17 cellular contexts compared by ENCODE assay signal in the genomic region with DNA sequence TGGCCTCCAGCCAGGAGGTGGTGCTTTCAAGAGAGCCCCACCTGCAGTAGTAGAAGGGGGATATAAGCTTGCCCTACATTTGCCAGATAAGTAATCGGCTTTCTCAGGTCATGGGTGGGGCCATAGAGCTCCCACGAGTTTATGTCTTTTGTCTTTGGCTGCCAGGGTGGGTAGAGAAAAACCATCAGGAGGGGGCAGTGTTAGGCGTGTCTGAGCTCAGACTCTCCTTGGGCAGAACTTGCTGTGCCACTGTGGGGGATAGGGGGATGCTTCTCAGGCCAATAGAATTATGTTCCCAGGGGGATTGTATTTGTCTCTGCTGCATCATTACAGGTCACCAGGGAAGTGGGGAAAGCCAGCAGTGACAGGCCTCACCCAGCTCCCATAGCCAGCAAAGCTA. TPM values are rescaled to one million over a fixed set of nuclear protein-coding genes. Genes with fewer than 3 reads are reported as not detected.
A peak's percentile ranks its signal among the peaks of the same experiment; 100 is the strongest.
DNase-seq lines count a peak whose midpoint lies in the region; ATAC-seq and TF ChIP-seq lines count a peak whose summit lies in the region.
"Had no signal": no experiment of that assay in that cellular context is flagged by ENCODE, and none has a peak within 500 bp of the region (broad histone marks: within the 10 kb centered on the region; RNA-seq: fewer than 3 reads in every experiment).

No MANE protein-coding gene starts in this region.

- no peak overlapping the region for H3K27ac ChIP-seq in right cardiac atrium (ENCODE audit: low read length)

- peaks cover 7% of the 10 kb centered on the region for H3K4me1 Mint-ChIP-seq in WTC11
- H3K4me1 Mint-ChIP-seq: B cell had no signal

- H3K36me3 Mint-ChIP-seq in WTC11, result peaks cover 30% of the 10 kb centered on the region

- ATAC-seq in WTC11 (peak; percentile 88), GM18873 (IDR thresholded peaks at IDR 0.05; ENCODE audit: low FRiP score, unreplicated experiment) (no peak), SK-N-SH treated with all-trans-retinoic acid at 6 μM for 48 hours (no peak), right cardiac atrium (no peak)

- no peaks in the 10 kb centered on the region for H3K4me1 ChIP-seq in BE2C
- no peaks in the 10 kb centered on the region for H3K4me1 ChIP-seq in right cardiac atrium (ENCODE audit: control insufficient read depth, insufficient read depth, low read length)

- CTCF ChIA-PET in WTC11 (lab: Charles Lee), result interaction anchor here (0.6 to 1.7 kb wide), 13 partner anchors 12 to 627 kb away, joined by 3 to 15 read pairs (median 4); partner anchors contain the start of gene MRPS33

- intact Hi-C loops in right cardiac atrium (cut with DNase I), result no loop called here

- no peaks in the 10 kb centered on the region for H3K27me3 ChIP-seq in BE2C
- no peaks in the 10 kb centered on the region for H3K27me3 ChIP-seq in right cardiac atrium (ENCODE audit: control insufficient read depth, insufficient read depth)

- in situ Hi-C loops in GM13977 (cut with MboI; ENCODE audit: low pct_unique_long_range_greater_than_20kb, low sequenced_read_pairs, unreplicated experiment), result no loop called here

- H3K27me3 Mint-ChIP-seq in WTC11 (ENCODE audit: low read depth), result peaks cover 17% of the 10 kb centered on the region

- no peak for DNase-seq in BE2C
- no peak for DNase-seq in GM13977 (ENCODE audit: low spot score)
- peak; percentile 41 for DNase-seq in NCI-H69 (lab: John Stamatoyannopoulos, UW)
- peak; percentile 32 for DNase-seq in WTC11 (ENCODE audit: low spot score)
- DNase-seq in iPS-NIHi7 (ENCODE audit: extremely low spot score), result no peak
- no peak for DNase-seq in right cardiac atrium
- DNase-seq: CD4-positive, alpha-beta memory T cell; HCEC 1CT; KBM-7; NCI-H1048; NCI-H187; NCI-H524; SIG-M5; SW 1271 had no signal

- peaks cover 60% of the 10 kb centered on the region for H3K9me3 Mint-ChIP-seq in WTC11

- no peak overlapping the region for H3K27ac Mint-ChIP-seq in WTC11
- H3K27ac Mint-ChIP-seq: B cell; CD4-positive, alpha-beta memory T cell had no signal

- H3K9me3 ChIP-seq in BE2C (peaks cover 6% of the 10 kb centered on the region), right cardiac atrium (ENCODE audit: control insufficient read depth, low read length) (no peaks in the 10 kb centered on the region)

- H3K36me3 ChIP-seq in BE2C, result no peaks in the 10 kb centered on the region

- H3K4me3 ChIP-seq in BE2C (ENCODE audit: low read depth, low read length) (no peak overlapping the region), right cardiac atrium (ENCODE audit: low read length) (no peak overlapping the region)

- 57% methylated on average over 3 of the region's 3 CpGs for WGBS in right cardiac atrium

- TF ChIP-seq CTCF in BE2C (IDR thresholded peaks at IDR 0.05; ENCODE audit: low read depth, low read length) (peak; percentile 30; the same call in 1 of the 2 replicates), GM13977 (IDR thresholded peaks at IDR 0.05; ENCODE audit: extremely low read depth, insufficient read depth, missing control alignments) (peak; percentile 2), WTC11 (IDR thresholded peaks at IDR 0.05) (no peak)

- POLR2A ChIA-PET in WTC11 (lab: Charles Lee), result no interaction called here

- H3K4me3 Mint-ChIP-seq in WTC11, result no peak overlapping the region
- H3K4me3 Mint-ChIP-seq: B cell; CD4-positive, alpha-beta memory T cell had no signal

TF ChIP-seq in WTC11, 78 proteins besides CTCF, POLR2A, EP300 and RAD21 (continues in another document):
- no peak for TF ChIP-seq ZNF396 (CRISPR knock-in tag; IDR thresholded peaks at IDR 0.05; ENCODE audit: borderline replicate concordance)
- TF ChIP-seq ZSCAN18 (CRISPR knock-in tag; IDR thresholded peaks at IDR 0.05), result no peak
- no peak for TF ChIP-seq FOXJ3 (CRISPR knock-in tag; IDR thresholded peaks at IDR 0.05; ENCODE audit: borderline replicate concordance)
- no peak for TF ChIP-seq RELA (CRISPR knock-in tag; IDR thresholded peaks at IDR 0.05; ENCODE audit: borderline replicate concordance)
- TF ChIP-seq NFYB (CRISPR knock-in tag; conservative IDR thresholded peaks at IDR 0.05; ENCODE audit: low read depth), result no peak
- TF ChIP-seq, protein P1, sequence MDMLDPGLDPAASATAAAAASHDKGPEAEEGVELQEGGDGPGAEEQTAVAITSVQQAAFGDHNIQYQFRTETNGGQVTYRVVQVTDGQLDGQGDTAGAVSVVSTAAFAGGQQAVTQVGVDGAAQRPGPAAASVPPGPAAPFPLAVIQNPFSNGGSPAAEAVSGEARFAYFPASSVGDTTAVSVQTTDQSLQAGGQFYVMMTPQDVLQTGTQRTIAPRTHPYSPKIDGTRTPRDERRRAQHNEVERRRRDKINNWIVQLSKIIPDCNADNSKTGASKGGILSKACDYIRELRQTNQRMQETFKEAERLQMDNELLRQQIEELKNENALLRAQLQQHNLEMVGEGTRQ (CRISPR knock-in tag; IDR thresholded peaks at IDR 0.05), result no peak
- TF ChIP-seq ZNF138 (CRISPR knock-in tag; conservative IDR thresholded peaks at IDR 0.05), result no peak
- no peak for TF ChIP-seq EMX1 (CRISPR knock-in tag; IDR thresholded peaks at IDR 0.05)
- no peak for TF ChIP-seq ZNF671 (CRISPR knock-in tag; IDR thresholded peaks at IDR 0.05)

TF ChIP-seq in SK-N-SH treated with all-trans-retinoic acid at 6 μM for 48 hours, 23 proteins besides CTCF, POLR2A, EP300 and RAD21:
- TF ChIP-seq ZNF565 (CRISPR knock-in tag; conservative IDR thresholded peaks at IDR 0.05; ENCODE audit: low read depth), result no peak
- no peak for TF ChIP-seq PPARA (CRISPR knock-in tag; IDR thresholded peaks at IDR 0.05; ENCODE audit: borderline replicate concordance)
- TF ChIP-seq BACH2 (CRISPR knock-in tag; IDR thresholded peaks at IDR 0.05; ENCODE audit: borderline replicate concordance), result no peak
- no peak for TF ChIP-seq TOX (CRISPR knock-in tag; IDR thresholded peaks at IDR 0.05; ENCODE audit: borderline replicate concordance)

RNA-seq across cellular contexts. Expression of gene MRPS33, which starts 12.3 kb away (rescaled TPM):
- polyA plus RNA-seq in BE2C (2012; ENCODE audit: insufficient read depth, insufficient read length, low read depth), result 159 TPM
- total RNA-seq in WTC11 (2021) (63.5 to 66.8 TPM (median 66.7 TPM) in 3 replicates), right cardiac atrium (100 to 1,000 TPM in 1 of 4 donors, 10 to 100 TPM in 3; 78.9 to 102 (median 89.9) TPM)
- polyA plus RNA-seq in right cardiac atrium, result 169 TPM

RNA-seq across cellular contexts. Expression of gene TMEM178B, which starts 46.8 kb away (rescaled TPM):
- 12.2 TPM for polyA plus RNA-seq in BE2C (2012; ENCODE audit: insufficient read depth, insufficient read length, low read depth)
- 18.0 to 22.3 TPM (median 20.4 TPM) in 3 replicates for total RNA-seq in WTC11 (2021)
- 10 to 100 TPM; 32.1 to 49.6 (median 37.9) TPM for total RNA-seq in right cardiac atrium
- polyA plus RNA-seq in right cardiac atrium, result 13.3 TPM

Comparison
In these comparisons a context has a peak if more than half of its experiments do, and no peak if none do; other contexts are left out.
1. DNase-seq: peak in NCI-H69 (single experiment) and WTC11 (single experiment); none in BE2C (single experiment), GM13977 (single experiment), iPS-NIHi7 (single experiment) and right cardiac atrium (0 of 3).